8 cellular contexts compared by ENCODE assay signal in the genomic region with DNA sequence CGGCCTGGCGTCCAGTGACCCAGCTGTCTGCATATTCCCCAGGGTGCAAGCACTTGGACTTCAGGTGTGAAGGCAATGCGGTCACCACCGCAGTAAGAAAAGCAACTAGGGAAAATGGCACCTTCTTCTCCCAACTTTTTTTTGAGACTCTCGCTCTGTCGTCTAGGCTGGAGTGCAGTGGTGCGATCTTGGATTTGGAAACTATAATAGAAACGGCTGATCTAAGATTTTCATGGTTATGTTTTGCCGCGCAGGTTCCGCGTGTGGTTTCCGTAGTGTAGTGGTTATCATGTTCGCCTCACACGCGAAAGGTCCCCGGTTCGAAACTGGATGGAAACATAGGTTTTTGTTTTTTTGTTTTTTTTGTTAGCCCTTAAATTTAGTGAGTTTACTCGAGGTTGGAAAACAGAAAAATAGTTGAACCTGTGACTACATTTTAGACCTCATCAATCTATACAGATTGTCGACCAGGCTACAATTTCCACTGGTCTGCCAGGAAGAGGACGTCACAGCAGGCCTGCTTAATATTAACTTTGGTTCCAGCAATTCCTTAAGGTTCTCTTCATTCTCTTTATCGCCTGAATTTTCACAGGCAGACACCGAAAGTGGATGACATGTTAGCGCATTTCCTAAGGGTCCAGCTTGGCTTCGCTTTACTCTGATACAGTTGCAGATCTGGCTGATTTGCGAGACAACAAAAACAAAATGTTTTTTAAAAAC.
A peak's percentile ranks its signal among the peaks of the same experiment; 100 is the strongest.
DNase-seq lines count a peak whose midpoint lies in the region; ATAC-seq and TF ChIP-seq lines count a peak whose summit lies in the region.
"Not testable (repeated sequence)": the region's sequence is repeated elsewhere in the genome, so short reads cannot be mapped to it uniquely, and the experiment has no call there.

No MANE protein-coding gene starts in this region.

- TF ChIP-seq CTCF in AG10803 (conservative IDR thresholded peaks at IDR 0.05; ENCODE audit: low read length); lower lobe of right lung (IDR thresholded peaks at IDR 0.05): not testable (repeated sequence)

- H3K9me3 ChIP-seq in T-helper 17 cell (ENCODE audit: control insufficient read depth, low read length, poor library complexity, severe bottlenecking); lower lobe of right lung: not testable (repeated sequence)

- peak overlapping the region; percentile 64 for H3K4me3 Mint-ChIP-seq in T-helper 17 cell

- not testable (repeated sequence) for H3K27ac ChIP-seq in lower lobe of right lung

- H3K36me3 ChIP-seq in lower lobe of right lung, result not testable (repeated sequence)

- not testable (repeated sequence) for H3K27me3 ChIP-seq in lower lobe of right lung (ENCODE audit: low read depth)

- H3K36me3 Mint-ChIP-seq in T-helper 17 cell (ENCODE audit: low read depth); activated naive CD4-positive, alpha-beta T cell treated with anti-CD3 and anti-CD28 coated beads, Interleukin-2, amount 50 U/mL, for 72 hours: not testable (repeated sequence)

- ATAC-seq in GM21737 (IDR thresholded peaks at IDR 0.05; ENCODE audit: unreplicated experiment) (peak; percentile 55), lower lobe of right lung (peak; percentile 84 to 86)
- not testable (repeated sequence) for ATAC-seq in T-helper 17 cell
- ATAC-seq in activated naive CD4-positive, alpha-beta T cell treated with anti-CD3 and anti-CD28 coated beads, Interleukin-2, amount 50 U/mL, for 72 hours, result peak; percentile 16 to 31

- not testable (repeated sequence) for H3K4me1 Mint-ChIP-seq in T-helper 17 cell

- not testable (repeated sequence) for H3K9me3 Mint-ChIP-seq in activated naive CD4-positive, alpha-beta T cell treated with anti-CD3 and anti-CD28 coated beads, Interleukin-2, amount 50 U/mL, for 72 hours

- H3K27me3 Mint-ChIP-seq in T-helper 17 cell, result not testable (repeated sequence)

- H3K27ac Mint-ChIP-seq in T-helper 17 cell, result peak overlapping the region; percentile 53
- peak overlapping the region; percentile 87 to 99 for H3K27ac Mint-ChIP-seq in activated naive CD4-positive, alpha-beta T cell treated with anti-CD3 and anti-CD28 coated beads, Interleukin-2, amount 50 U/mL, for 72 hours

- H3K4me1 ChIP-seq in lower lobe of right lung, result not testable (repeated sequence)

- not testable (repeated sequence) for H3K4me3 ChIP-seq in AG10803 (ENCODE audit: low read length)
- H3K4me3 ChIP-seq in lower lobe of right lung, result peak overlapping the region; percentile 46

- intact Hi-C loops in lower lobe of right lung (cut with DNase I), result not testable (repeated sequence)

- DNase-seq in AG10803 (ENCODE audit: low read depth) (peak; percentile 51), NAMALWA (ENCODE audit: low spot score) (peak; percentile 74), T-helper 17 cell (peak in 1 of 3 donors; percentile 11), fibroblast of peridontal ligament (ENCODE audit: extremely low read depth) (peak; percentile 55), lower lobe of right lung (peak; percentile 42)
- peak in 1 of 2 donors; percentile 50 for DNase-seq in activated naive CD4-positive, alpha-beta T cell treated with anti-CD3 and anti-CD28 coated beads, Interleukin-2, amount 50 U/mL, for 72 hours (ENCODE audit: low spot score in 2 of 2)
- DNase-seq in stimulated activated CD4-positive, alpha-beta T cell treated with anti-CD3 and anti-CD28 coated beads, Interleukin-12 subunit alpha, Interleukin-12 subunit beta, amount 100 ng/mL, for 4 hours, result peak; percentile 38
